8 cellular contexts compared by ENCODE assay signal in the genomic region with DNA sequence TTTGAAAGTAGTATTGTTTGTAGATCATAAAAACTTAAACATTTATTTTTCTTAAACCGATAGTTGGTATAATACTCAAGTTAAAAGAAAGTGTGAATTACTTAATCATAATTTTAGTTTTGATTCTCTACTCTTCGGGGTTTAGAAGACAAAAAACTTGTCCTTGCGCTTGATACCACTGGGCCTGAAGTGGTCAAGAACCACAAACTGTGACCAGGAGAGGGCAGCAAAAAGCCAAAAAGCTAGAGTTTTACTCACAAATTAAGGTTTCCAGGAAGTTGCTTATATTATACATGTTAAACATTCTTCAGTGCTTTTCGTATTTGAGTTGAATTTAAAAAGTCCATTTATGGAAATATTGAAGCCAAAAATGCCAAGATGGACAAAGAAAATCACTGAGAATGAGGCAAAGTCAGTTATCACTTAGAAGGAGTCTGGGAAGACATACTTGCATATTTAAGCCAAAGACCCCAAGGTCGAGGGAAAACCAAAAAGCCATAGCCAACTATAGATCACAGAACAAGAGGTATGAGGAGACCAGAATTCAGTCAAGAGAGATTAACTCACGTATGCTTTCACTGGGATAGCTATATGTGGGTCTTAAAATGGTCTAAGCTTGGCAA. TPM values are rescaled to one million over a fixed set of nuclear protein-coding genes. Genes with fewer than 3 reads are reported as not detected.
DNase-seq lines count a peak whose midpoint lies in the region; ATAC-seq and TF ChIP-seq lines count a peak whose summit lies in the region.

No MANE protein-coding gene starts in this region.

- H3K4me1 ChIP-seq in PC-9 (replicated peaks; ENCODE audit: insufficient read depth) = no peaks in the 10 kb centered on the region
- H3K4me1 ChIP-seq in endodermal cell (ENCODE audit: control insufficient read depth, insufficient read depth, low read length) = no peaks in the 10 kb centered on the region

- H3K36me3 ChIP-seq in PC-9 (ENCODE audit: low read depth) (no peaks in the 10 kb centered on the region), endodermal cell (ENCODE audit: control insufficient read depth, insufficient read depth, low read length) (no peaks in the 10 kb centered on the region)

- intact Hi-C loops in PC-9 (cut with micrococcal nuclease; ENCODE audit: unreplicated experiment) = loop anchor here (1.0 kb wide), 1 partner anchor 689 kb away; no protein-coding TSS in a partner anchor

- no peaks in the 10 kb centered on the region for H4K20me1 ChIP-seq in PC-9 (ENCODE audit: insufficient read depth)

- H3K4me1 Mint-ChIP-seq in endodermal cell = peaks cover 5% of the 10 kb centered on the region

- TF ChIP-seq CTCF in PC-9 (conservative IDR thresholded peaks at IDR 0.05) (peak; percentile 72), endodermal cell (conservative IDR thresholded peaks at IDR 0.05) (peak; percentile 92)

- WGBS in endodermal cell (ENCODE audit: insufficient coverage in 1 of 2, insufficient read length in 1 of 2), 2 experiments = 61 to 77% methylated on average over 4 to 5 of the region's 6 CpGs

- no peak overlapping the region for H3K27ac Mint-ChIP-seq in endodermal cell

- no peak overlapping the region for H3K4me3 Mint-ChIP-seq in endodermal cell

- H3K27me3 Mint-ChIP-seq in endodermal cell (ENCODE audit: insufficient read depth) = no peaks in the 10 kb centered on the region

- H3K27ac ChIP-seq in PC-9 = no peak overlapping the region
- H3K27ac ChIP-seq in endodermal cell (ENCODE audit: low read depth, low read length) = no peak overlapping the region

- DNase-seq in AML-193 (lab: John Stamatoyannopoulos, UW) (peak; percentile 47 to 59), PC-9 (peak in 1 of 2 experiments; percentile 43), endodermal cell (peak; percentile 85), renal cortical epithelial cell (ENCODE audit: low read depth) (peak; percentile 54), NCI-H345 treated with DMSO at 0.1 percent for 48 hours (lab: John Stamatoyannopoulos, UW; ENCODE audit: unreplicated experiment) (no peak), NCI-H187 treated with DMSO at 0.1 percent for 48 hours (lab: John Stamatoyannopoulos, UW) (no peak)

- peaks cover 3% of the 10 kb centered on the region for H3K9me3 Mint-ChIP-seq in endodermal cell

- no peaks in the 10 kb centered on the region for H3K9me2 ChIP-seq in PC-9 (ENCODE audit: insufficient read depth)

- CTCF ChIA-PET in PC-9 (lab: Charles Lee) = no interaction called here

- H2AFZ ChIP-seq in PC-9 = no peak overlapping the region

- no peak overlapping the region for H3K9ac ChIP-seq in endodermal cell (ENCODE audit: extremely low read depth, low read length, poor library complexity, severe bottlenecking)

- H3K9me3 ChIP-seq in PC-9 (ENCODE audit: insufficient read depth, low read depth) (no peaks in the 10 kb centered on the region), endodermal cell (ENCODE audit: control insufficient read depth, low read length) (no peaks in the 10 kb centered on the region)

- H3F3A ChIP-seq in PC-9 (ENCODE audit: insufficient read depth, low read depth) = no peaks in the 10 kb centered on the region

- no peak overlapping the region for H3K4me2 ChIP-seq in PC-9

- ATAC-seq in GM18867 (IDR thresholded peaks at IDR 0.05; ENCODE audit: unreplicated experiment) = peak; percentile 74
- no peak for ATAC-seq in HG02763 (IDR thresholded peaks at IDR 0.05; ENCODE audit: unreplicated experiment)

- peaks cover 14% of the 10 kb centered on the region for H3K36me3 Mint-ChIP-seq in endodermal cell (ENCODE audit: low read depth)

- no TSS peak for BruUV-seq in PC-9 (replicated peaks; lab: Mats Ljungman, UMichigan)

- H3K27me3 ChIP-seq in PC-9 (ENCODE audit: insufficient read depth, low read depth) = no peaks in the 10 kb centered on the region
- no peaks in the 10 kb centered on the region for H3K27me3 ChIP-seq in endodermal cell (ENCODE audit: control insufficient read depth, insufficient read depth, low read length, poor library complexity, severe bottlenecking)

- H3K4me3 ChIP-seq in PC-9 (no peak overlapping the region), endodermal cell (ENCODE audit: low read length) (no peak overlapping the region)

- no peaks in the 10 kb centered on the region for H3K79me2 ChIP-seq in PC-9 (ENCODE audit: low read depth)

- POLR2A ChIA-PET in PC-9 (lab: Charles Lee; ENCODE audit: unreplicated experiment) = no interaction called here

RNA-seq across cellular contexts. Expression of a gene that starts 34.2 kb away (rescaled TPM):
- 7.7 and 11.2 TPM in 2 replicates for total RNA-seq in PC-9 (2021)
- 10 to 100 TPM in 1 of 2 donors, 1 to 10 TPM in 1; 9.3 to 11.5 TPM for total RNA-seq in endodermal cell
- 11.4 TPM for polyA plus RNA-seq in endodermal cell (2013, experiment 1 of 2)
- polyA plus RNA-seq in endodermal cell (2013, experiment 2 of 2) = 12.5 TPM
- total RNA-seq in renal cortical epithelial cell = 8.5 and 15.1 TPM in 2 replicates

RNA-seq across cellular contexts. Expression of a gene that starts 34.5 kb away (rescaled TPM):
- total RNA-seq in PC-9 (2021) = 61.7 and 79.2 TPM in 2 replicates
- 10 to 100 TPM; 41.5 to 62.7 TPM for total RNA-seq in endodermal cell
- polyA plus RNA-seq in endodermal cell (2013, experiment 1 of 2) = 82.7 TPM
- 86.2 TPM for polyA plus RNA-seq in endodermal cell (2013, experiment 2 of 2)
- total RNA-seq in renal cortical epithelial cell = 14.0 and 33.3 TPM in 2 replicates

RNA-seq across cellular contexts. Expression of a gene that starts 35.7 kb away (rescaled TPM):
- total RNA-seq in PC-9 (2021) (90.1 and 101 TPM in 2 replicates), endodermal cell (100 to 1,000 TPM; 119 to 165 TPM), renal cortical epithelial cell (99.7 and 152 TPM in 2 replicates)
- polyA plus RNA-seq in endodermal cell (2013, experiment 1 of 2) = 60.8 TPM
- 52.3 TPM for polyA plus RNA-seq in endodermal cell (2013, experiment 2 of 2)

Comparison
In these comparisons a context has a peak if more than half of its experiments do, and no peak if none do; other contexts are left out.
1. DNase-seq: peak in AML-193 (2 of 2), endodermal cell (single experiment) and renal cortical epithelial cell (single experiment); none in NCI-H345 treated with DMSO at 0.1 percent for 48 hours (single experiment) and NCI-H187 treated with DMSO at 0.1 percent for 48 hours (single experiment).